ENCODE assay signal across 10 cellular contexts in the genomic region with DNA sequence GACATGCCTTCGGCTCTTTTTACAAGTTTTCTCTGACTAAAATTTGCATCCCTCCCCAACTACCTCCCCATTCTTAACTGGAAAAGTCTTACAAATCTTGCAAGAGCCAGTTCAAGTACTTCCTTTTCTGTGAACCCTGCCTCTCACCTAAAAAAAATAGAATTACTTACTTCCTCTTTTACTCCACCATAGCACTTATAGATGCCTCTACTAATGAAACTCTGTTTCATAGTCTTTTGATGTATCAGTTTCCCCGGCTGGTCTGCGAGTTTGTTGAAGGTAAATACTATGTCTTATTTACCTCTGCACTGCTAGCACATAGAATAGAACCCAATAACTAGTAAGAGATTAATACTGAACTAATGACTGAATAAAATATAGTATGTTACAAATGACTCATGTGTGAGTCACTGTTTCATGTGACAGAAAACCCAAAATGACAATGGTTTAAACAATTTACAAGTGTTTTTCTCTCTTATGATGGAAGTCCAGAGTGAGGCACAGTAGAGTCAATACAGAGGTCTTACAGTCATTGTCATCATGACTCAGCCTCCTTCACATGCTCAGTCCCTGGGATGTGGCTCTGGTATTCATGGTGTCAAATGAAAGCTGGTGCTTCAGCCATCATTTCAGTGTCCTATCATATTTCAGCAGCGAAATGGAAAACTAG.
DNase-seq lines count a peak whose midpoint lies in the region; ATAC-seq and TF ChIP-seq lines count a peak whose summit lies in the region.
"Had no signal": no experiment of that assay in that cellular context is flagged by ENCODE, and none has a peak within 500 bp of the region (broad histone marks: within the 10 kb centered on the region; RNA-seq: fewer than 3 reads in every experiment).

No MANE protein-coding gene starts in this region.

- POLR2A ChIA-PET in CD8-positive, alpha-beta T cell (lab: Charles Lee): no interaction called here

- no peaks in the 10 kb centered on the region for H3K36me3 ChIP-seq in lower lobe of right lung
- H3K36me3 ChIP-seq in CD8-positive, alpha-beta T cell (ENCODE audit: insufficient read depth, low read length): no peaks in the 10 kb centered on the region

- ATAC-seq in GM18519 (IDR thresholded peaks at IDR 0.05; ENCODE audit: low FRiP score, unreplicated experiment): peak; percentile 69
- ATAC-seq in HG02938 (IDR thresholded peaks at IDR 0.05; ENCODE audit: unreplicated experiment): peak; percentile 83
- ATAC-seq in lower lobe of right lung: peak; percentile 24 to 35
- ATAC-seq in CD8-positive, alpha-beta T cell: no peak

- peak; percentile 70 for DNase-seq in NOMO-1 treated with dmso at 0.1 percent for 144 hours (lab: John Stamatoyannopoulos, UW; ENCODE audit: unreplicated experiment)
- DNase-seq in lower lobe of right lung: no peak
- DNase-seq in CD8-positive, alpha-beta T cell: no peak
- DNase-seq in dorsolateral prefrontal cortex: no peak
- DNase-seq in mesothelial cell of epicardium (ENCODE audit: low spot score in 2 of 2, unreplicated experiment in 2 of 2): no peak
- DNase-seq in HFFc6: no peak
- DNase-seq: islet precursor cell had no signal

- H3K27ac Mint-ChIP-seq in CD8-positive, alpha-beta T cell: no peak overlapping the region
- no peak overlapping the region for H3K27ac Mint-ChIP-seq in mesothelial cell of epicardium
- no peak overlapping the region for H3K27ac Mint-ChIP-seq in HFFc6

- H3K27me3 Mint-ChIP-seq in CD8-positive, alpha-beta T cell (ENCODE audit: low read depth): peaks cover 4% of the 10 kb centered on the region
- no peaks in the 10 kb centered on the region for H3K27me3 Mint-ChIP-seq in mesothelial cell of epicardium (ENCODE audit: low read depth)
- H3K27me3 Mint-ChIP-seq in HFFc6 (ENCODE audit: insufficient read depth): no peaks in the 10 kb centered on the region

- no peaks in the 10 kb centered on the region for H3K9me3 ChIP-seq in lower lobe of right lung
- H3K9me3 ChIP-seq in CD8-positive, alpha-beta T cell (ENCODE audit: low read length): no peaks in the 10 kb centered on the region

- TF ChIP-seq CTCF in lower lobe of right lung (IDR thresholded peaks at IDR 0.05): no peak
- TF ChIP-seq CTCF in CD8-positive, alpha-beta T cell (IDR thresholded peaks at IDR 0.05): no peak
- TF ChIP-seq CTCF in dorsolateral prefrontal cortex (IDR thresholded peaks at IDR 0.05 in 54 of 56, conservative IDR thresholded peaks at IDR 0.05 in 2 of 56; ENCODE audit: low read depth in 1 of 56, partially characterized antibody in 56 of 56): no peak
- TF ChIP-seq CTCF in mesothelial cell of epicardium (IDR thresholded peaks at IDR 0.05; ENCODE audit: unreplicated experiment): no peak
- TF ChIP-seq CTCF in HFFc6 (IDR thresholded peaks at IDR 0.05): no peak

- H3K4me1 ChIP-seq in lower lobe of right lung: no peaks in the 10 kb centered on the region
- no peaks in the 10 kb centered on the region for H3K4me1 ChIP-seq in CD8-positive, alpha-beta T cell (ENCODE audit: insufficient read depth, low read length)

- H3K4me3 ChIP-seq in lower lobe of right lung: no peak overlapping the region
- no peak overlapping the region for H3K4me3 ChIP-seq in CD8-positive, alpha-beta T cell (ENCODE audit: low read depth, low read length)
- H3K4me3 ChIP-seq in dorsolateral prefrontal cortex: no peak overlapping the region

- H3K27me3 ChIP-seq in lower lobe of right lung (ENCODE audit: low read depth) (no peaks in the 10 kb centered on the region), dorsolateral prefrontal cortex (no peaks in the 10 kb centered on the region)
- H3K27me3 ChIP-seq in CD8-positive, alpha-beta T cell (ENCODE audit: insufficient read depth, low read length): no peaks in the 10 kb centered on the region

- no peak overlapping the region for H3K4me3 Mint-ChIP-seq in CD8-positive, alpha-beta T cell
- H3K4me3 Mint-ChIP-seq in mesothelial cell of epicardium (no peak overlapping the region), HFFc6 (no peak overlapping the region)

- H3K9me3 Mint-ChIP-seq in CD8-positive, alpha-beta T cell: no peaks in the 10 kb centered on the region
- H3K9me3 Mint-ChIP-seq in mesothelial cell of epicardium (peaks cover 23% of the 10 kb centered on the region), HFFc6 (peaks cover 11% of the 10 kb centered on the region)

- H3K4me1 Mint-ChIP-seq in CD8-positive, alpha-beta T cell (ENCODE audit: low read depth): no peaks in the 10 kb centered on the region
- H3K4me1 Mint-ChIP-seq in mesothelial cell of epicardium (no peaks in the 10 kb centered on the region), HFFc6 (ENCODE audit: low read depth) (no peaks in the 10 kb centered on the region)

- no peak overlapping the region for H3K27ac ChIP-seq in lower lobe of right lung
- H3K27ac ChIP-seq in CD8-positive, alpha-beta T cell (ENCODE audit: low read depth, low read length): no peak overlapping the region
- H3K27ac ChIP-seq in dorsolateral prefrontal cortex: no peak overlapping the region
- H3K27ac ChIP-seq: RWPE1 had no signal

- intact Hi-C loops in lower lobe of right lung (cut with DNase I) (no loop called here), dorsolateral prefrontal cortex (cut with DNase I) (no loop called here)
- intact Hi-C loops in CD8-positive, alpha-beta T cell (cut with DNase I, micrococcal nuclease): no loop called here

- CTCF ChIA-PET in CD8-positive, alpha-beta T cell (lab: Charles Lee): no interaction called here

- H3K36me3 Mint-ChIP-seq in CD8-positive, alpha-beta T cell: no peaks in the 10 kb centered on the region
- H3K36me3 Mint-ChIP-seq in mesothelial cell of epicardium (no peaks in the 10 kb centered on the region), HFFc6 (ENCODE audit: low read depth) (no peaks in the 10 kb centered on the region)
